In the genomic region with DNA sequence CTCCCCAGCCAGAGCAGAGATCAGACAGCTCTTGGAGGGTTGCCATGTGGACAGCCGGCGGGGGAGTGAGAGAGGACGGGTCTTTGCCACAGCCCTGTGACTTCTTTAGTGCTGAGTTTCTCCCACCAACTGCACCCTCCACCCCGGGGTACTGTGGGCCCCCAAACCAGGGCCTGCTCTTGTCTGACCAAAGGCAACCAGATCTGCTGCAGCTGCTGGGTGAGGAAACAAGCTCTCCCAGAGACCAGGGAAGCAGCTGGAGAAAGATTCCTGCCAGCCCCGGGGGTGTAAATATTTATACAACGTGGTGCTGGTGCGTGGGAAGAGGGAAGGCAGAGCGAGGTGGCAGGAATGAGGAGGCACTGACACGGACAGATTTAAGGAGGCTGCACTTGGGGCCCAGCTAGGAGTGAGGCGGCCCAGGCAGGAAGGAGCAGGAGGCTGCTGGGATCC, we compare ENCODE assay signal across 9 cellular contexts. TPM values are rescaled to one million over a fixed set of nuclear protein-coding genes. Genes with fewer than 3 reads are reported as not detected.
DNase-seq lines count a peak whose midpoint lies in the region; ATAC-seq, FAIRE-seq and TF ChIP-seq lines count a peak whose summit lies in the region.
"Had no signal": no experiment of that assay in that cellular context is flagged by ENCODE, and none has a peak within 500 bp of the region (broad histone marks: within the 10 kb centered on the region; RNA-seq: fewer than 3 reads in every experiment).

No MANE protein-coding gene starts in this region.

- H3K4me3 ChIP-seq in CD4-positive, CD25-positive, alpha-beta regulatory T cell (ENCODE audit: low read depth, low read length): no peak overlapping the region
- H3K4me3 ChIP-seq in HepG2 (replicated peaks in 1 of 3; ENCODE audit: insufficient read depth in 1 of 3, low read depth in 2 of 3, low read length in 3 of 3) (peak overlapping the region; percentile 27 to 64 (median 32)), thymus (ENCODE audit: low read length) (no peak overlapping the region)
- H3K4me3 ChIP-seq: cardiac muscle cell had no signal

- H3K4me1 Mint-ChIP-seq in CD4-positive, CD25-positive, alpha-beta regulatory T cell: peaks cover 10 to 44% (median 17%) of the 10 kb centered on the region in 4 donors
- peaks cover 1% of the 10 kb centered on the region for H3K4me1 Mint-ChIP-seq in activated CD4-positive, alpha-beta memory T cell treated with anti-CD3 and anti-CD28 coated beads, Interleukin-2, amount 10 ng/mL, durations not matched to agents 7 days and 5 days

- H3K79me2 ChIP-seq in HepG2 (ENCODE audit: insufficient read depth, low read length): no peaks in the 10 kb centered on the region

- peak overlapping the region; percentile 90 for H3K4me2 ChIP-seq in HepG2 (ENCODE audit: low read depth, low read length)

- intact Hi-C loops in HepG2 (cut with micrococcal nuclease; ENCODE audit: unreplicated experiment): no loop called here

- H3K9ac ChIP-seq in HepG2 (ENCODE audit: insufficient read depth, low read depth, low read length): peak overlapping the region; percentile 65

- peak overlapping the region; percentile 68 for H2AFZ ChIP-seq in HepG2 (ENCODE audit: low read length)

- POLR2A ChIA-PET in HepG2 (lab: Yijun Ruan, JAX): interaction anchor here (0.9 to 2.5 kb wide), 10 partner anchors 10 to 92 kb away, joined by 3 to 38 read pairs (median 6); a partner anchor contains a TSS
- POLR2A ChIA-PET in activated CD4-positive, alpha-beta memory T cell treated with anti-CD3 and anti-CD28 coated beads, Interleukin-2, amount 10 ng/mL, durations not matched to agents 7 days and 5 days (lab: Charles Lee): interaction anchor here (0.6 to 2.4 kb wide), 3 partner anchors 8 to 14 kb away, joined by 3 to 22 read pairs (median 5); no protein-coding TSS in a partner anchor

- BruUV-seq in HepG2 (replicated peaks; lab: Mats Ljungman, UMichigan): no TSS peak

- no peak overlapping the region for H3K4me3 Mint-ChIP-seq in CD4-positive, CD25-positive, alpha-beta regulatory T cell
- no peak overlapping the region for H3K4me3 Mint-ChIP-seq in activated CD4-positive, alpha-beta memory T cell treated with anti-CD3 and anti-CD28 coated beads, Interleukin-2, amount 10 ng/mL, durations not matched to agents 7 days and 5 days

- TF ChIP-seq EP300 in HepG2 (IDR thresholded peaks at IDR 0.05; ENCODE audit: low read depth in 2 of 2, low read length in 2 of 2) (no peak), HepG2 (CRISPR knock-in tag; IDR thresholded peaks at IDR 0.05; ENCODE audit: borderline replicate concordance) (no peak)

- no peaks in the 10 kb centered on the region for H3K27me3 Mint-ChIP-seq in CD4-positive, CD25-positive, alpha-beta regulatory T cell
- H3K27me3 Mint-ChIP-seq in activated CD4-positive, alpha-beta memory T cell treated with anti-CD3 and anti-CD28 coated beads, Interleukin-2, amount 10 ng/mL, durations not matched to agents 7 days and 5 days: no peaks in the 10 kb centered on the region

- DNase-seq in CD4-positive, CD25-positive, alpha-beta regulatory T cell: no peak
- DNase-seq in brain pericyte (ENCODE audit: low read depth, low spot score): peak; percentile 85
- DNase-seq in HepG2 (ENCODE audit: low spot score): peak; percentile 58
- DNase-seq in activated CD4-positive, alpha-beta memory T cell treated with anti-CD3 and anti-CD28 coated beads, Interleukin-2, amount 10 ng/mL, durations not matched to agents 7 days and 5 days: no peak
- no peak for DNase-seq in NCI-H1436 (lab: John Stamatoyannopoulos, UW)
- no peak for DNase-seq in middle frontal gyrus (ENCODE audit: extremely low spot score, low spot score)

- in situ Hi-C loops in HepG2 (cut with HindIII; ENCODE audit: extremely low pct_ligation_motif_present, low pct_unique_long_range_greater_than_20kb): loop anchor here (25.0 kb wide), 1 partner anchor 1195 kb away; a partner anchor contains a TSS

- WGBS in HepG2 (ENCODE audit: low lambda C conversion rate): 4% methylated on average over 10 of the region's 10 CpGs
- 24% methylated on average over 10 of the region's 10 CpGs for WGBS in thymus

- TF ChIP-seq RAD21 in HepG2 (CRISPR knock-in tag; IDR thresholded peaks at IDR 0.05): no peak

- ATAC-seq in CD4-positive, CD25-positive, alpha-beta regulatory T cell (ENCODE audit: low read depth in 2 of 2): peak; percentile 48 to 61
- peak; percentile 80 for ATAC-seq in HepG2

- peak overlapping the region; percentile 54 to 69 (median 56) for H3K27ac Mint-ChIP-seq in CD4-positive, CD25-positive, alpha-beta regulatory T cell
- no peak overlapping the region for H3K27ac Mint-ChIP-seq in activated CD4-positive, alpha-beta memory T cell treated with anti-CD3 and anti-CD28 coated beads, Interleukin-2, amount 10 ng/mL, durations not matched to agents 7 days and 5 days

- H3K36me3 ChIP-seq in CD4-positive, CD25-positive, alpha-beta regulatory T cell (ENCODE audit: control insufficient read depth, insufficient read depth, low read length): no peaks in the 10 kb centered on the region
- H3K36me3 ChIP-seq in KOPT-K1 (ENCODE audit: insufficient read depth, low read length): no peaks in the 10 kb centered on the region
- H3K36me3 ChIP-seq in HepG2 (replicated peaks in 1 of 2; ENCODE audit: control insufficient read depth in 1 of 2, insufficient read depth in 2 of 2, low read length in 2 of 2): no peaks in the 10 kb centered on the region
- no peaks in the 10 kb centered on the region for H3K36me3 ChIP-seq in thymus (ENCODE audit: control insufficient read depth, insufficient read depth)
- H3K36me3 ChIP-seq: cardiac muscle cell had no signal

- H3K4me1 ChIP-seq in CD4-positive, CD25-positive, alpha-beta regulatory T cell (ENCODE audit: control insufficient read depth, insufficient read depth, low read length, poor library complexity, severe bottlenecking): peaks cover 4% of the 10 kb centered on the region
- H3K4me1 ChIP-seq in HepG2 (ENCODE audit: insufficient read depth, low read length): peaks cover 22% of the 10 kb centered on the region
- H3K4me1 ChIP-seq in thymus (ENCODE audit: control insufficient read depth, insufficient read depth, low read length): peaks cover 10% of the 10 kb centered on the region

- no peak overlapping the region for H3K27ac ChIP-seq in CD4-positive, CD25-positive, alpha-beta regulatory T cell (ENCODE audit: insufficient read depth, low read length, poor library complexity, severe bottlenecking)
- H3K27ac ChIP-seq in KOPT-K1 (ENCODE audit: low read depth, low read length, poor library complexity, severe bottlenecking) (peak overlapping the region; percentile 33), HepG2 (ENCODE audit: extremely low read length, insufficient read depth, low read length) (peak overlapping the region; percentile 54), thymus (ENCODE audit: low read depth) (peak overlapping the region; percentile 58)
- H3K27ac ChIP-seq: cardiac muscle cell had no signal

- TF ChIP-seq CTCF in HepG2 (CRISPR knock-in tag; IDR thresholded peaks at IDR 0.05): no peak

- no peak for FAIRE-seq in HepG2 (lab: Jason Lieb, UNC)

- H3K27me3 ChIP-seq in CD4-positive, CD25-positive, alpha-beta regulatory T cell (ENCODE audit: control insufficient read depth, insufficient read depth, low read length): no peaks in the 10 kb centered on the region
- H3K27me3 ChIP-seq in HepG2 (ENCODE audit: control insufficient read depth in 1 of 2, insufficient read depth in 2 of 2, low read length in 2 of 2) (no peaks in the 10 kb centered on the region; a peak in 1 of 5 replicates), thymus (ENCODE audit: control insufficient read depth, insufficient read depth) (no peaks in the 10 kb centered on the region)
- H3K27me3 ChIP-seq: cardiac muscle cell had no signal

- CTCF ChIA-PET in HepG2 (lab: Yijun Ruan, JAX; ENCODE audit: low intra/inter-chr PET ratio, low total read pairs): no interaction called here
- CTCF ChIA-PET in activated CD4-positive, alpha-beta memory T cell treated with anti-CD3 and anti-CD28 coated beads, Interleukin-2, amount 10 ng/mL, durations not matched to agents 7 days and 5 days (lab: Charles Lee): interaction anchor here (0.6 to 1.2 kb wide), 3 partner anchors 10 to 18 kb away, joined by 3 to 6 read pairs (median 3); no protein-coding TSS in a partner anchor

- peaks cover 0 to 4% of the 10 kb centered on the region in 2 experiments for H3K9me3 ChIP-seq in CD4-positive, CD25-positive, alpha-beta regulatory T cell (ENCODE audit: control insufficient read depth in 2 of 2, low read length in 2 of 2)
- peaks cover 11% of the 10 kb centered on the region for H3K9me3 ChIP-seq in KOPT-K1 (ENCODE audit: insufficient read depth, low read length, poor library complexity, severe bottlenecking)
- peaks cover 8% of the 10 kb centered on the region for H3K9me3 ChIP-seq in HepG2 (ENCODE audit: low read length)
- H3K9me3 ChIP-seq in thymus (ENCODE audit: control insufficient read depth): no peaks in the 10 kb centered on the region

- no peaks in the 10 kb centered on the region for H3K9me3 Mint-ChIP-seq in CD4-positive, CD25-positive, alpha-beta regulatory T cell
- peaks cover 13% of the 10 kb centered on the region for H3K9me3 Mint-ChIP-seq in activated CD4-positive, alpha-beta memory T cell treated with anti-CD3 and anti-CD28 coated beads, Interleukin-2, amount 10 ng/mL, durations not matched to agents 7 days and 5 days

- H3K36me3 Mint-ChIP-seq in CD4-positive, CD25-positive, alpha-beta regulatory T cell: peaks cover 9% of the 10 kb centered on the region
- H3K36me3 Mint-ChIP-seq in activated CD4-positive, alpha-beta memory T cell treated with anti-CD3 and anti-CD28 coated beads, Interleukin-2, amount 10 ng/mL, durations not matched to agents 7 days and 5 days (ENCODE audit: low read depth): peaks cover 3% of the 10 kb centered on the region

- no peaks in the 10 kb centered on the region for H4K20me1 ChIP-seq in HepG2 (ENCODE audit: insufficient read depth, low read length)

- no peak for TF ChIP-seq POLR2A in HepG2 (IDR thresholded peaks at IDR 0.05; ENCODE audit: insufficient read depth in 1 of 2, low read depth in 2 of 2, low read length in 2 of 2)

RNA-seq across cellular contexts. Expression of a gene that starts 14.3 kb away (rescaled TPM):
- total RNA-seq in CD4-positive, CD25-positive, alpha-beta regulatory T cell: 200 TPM
- polyA plus RNA-seq in CD4-positive, CD25-positive, alpha-beta regulatory T cell: 100 to 1,000 TPM in 2 of 4 donors, 10 to 100 TPM in 2; 78.5 to 116 (median 105) TPM
- total RNA-seq in HepG2 (2016; rRNA removed; fragmentation: Illumina TruSeq; extraction: Trizol): 7.4 and 8.4 TPM in 2 replicates
- total RNA-seq in HepG2 (2016; cell fraction: cytosol; rRNA removed; fragmentation: Illumina TruSeq; extraction: Trizol; ENCODE audit: low read depth): 2.6 and 3.4 TPM in 2 replicates
- 7.9 and 8.4 TPM in 2 replicates for total RNA-seq in HepG2 (2016; cell fraction: insoluble cytoplasmic fraction; rRNA removed; fragmentation: Illumina TruSeq; extraction: Trizol)
- 11.1 and 11.3 TPM in 2 replicates for total RNA-seq in HepG2 (2016; cell fraction: membrane; rRNA removed; fragmentation: Illumina TruSeq; extraction: Trizol)
- 13.8 and 14.1 TPM in 2 replicates for total RNA-seq in HepG2 (2016; cell fraction: nucleus; rRNA removed; fragmentation: Illumina TruSeq; extraction: Trizol)
- polyA plus RNA-seq in HepG2 (2011; rRNA removed) (10.2 and 12.7 TPM in 2 replicates), thymus (109 TPM)
- 11.2 and 18.0 TPM in 2 replicates for polyA plus RNA-seq in HepG2 (2011; cell fraction: cytosol; rRNA removed)
- 66.5 and 69.1 TPM in 2 replicates for polyA plus RNA-seq in HepG2 (2011; cell fraction: nucleus; rRNA removed)
- 23.2 and 32.2 TPM in 2 replicates for polyA plus RNA-seq in HepG2 (2012)
- 2.7 and 2.8 TPM in 2 replicates for polyA plus RNA-seq in HepG2 (2016; cell fraction: cytosol; fragmentation: Illumina TruSeq; extraction: Trizol; ENCODE audit: low read depth)
- 20.7 and 26.8 TPM in 2 replicates for polyA plus RNA-seq in HepG2 (2016; cell fraction: insoluble cytoplasmic fraction; fragmentation: Illumina TruSeq; extraction: Trizol; ENCODE audit: low read depth)
- 9.2 and 10.1 TPM in 2 replicates for polyA plus RNA-seq in HepG2 (2016; cell fraction: membrane; fragmentation: Illumina TruSeq; extraction: Trizol; ENCODE audit: low read depth)
- polyA plus RNA-seq in HepG2 (2016; cell fraction: nucleus; fragmentation: Illumina TruSeq; extraction: Trizol; ENCODE audit: insufficient read depth, low read depth): 53.8 and 57.0 TPM in 2 replicates
- 8.5 and 26.8 TPM in 2 replicates for polyA minus RNA-seq in HepG2 (2011; rRNA and poly(A)+ RNA removed; ENCODE audit: low replicate concordance)
- polyA minus RNA-seq in HepG2 (2011; cell fraction: cytosol; rRNA and poly(A)+ RNA removed): 56.3 and 73.8 TPM in 2 replicates
- polyA minus RNA-seq in HepG2 (2011; cell fraction: nucleus; rRNA and poly(A)+ RNA removed): 11.8 and 13.8 TPM in 2 replicates
- 100 to 1,000 TPM in 1 of 2 experiments, 10 to 100 TPM in 1; 96.1 to 103 TPM for total RNA-seq in activated CD4-positive, alpha-beta memory T cell treated with anti-CD3 and anti-CD28 coated beads, Interleukin-2, amount 10 ng/mL, durations not matched to agents 7 days and 5 days

Comparison
In these comparisons a context has a peak if more than half of its experiments do, and no peak if none do; other contexts are left out.
1. DNase-seq: peak in brain pericyte (single experiment) and HepG2 (single experiment); none in CD4-positive, CD25-positive, alpha-beta regulatory T cell (0 of 3), activated CD4-positive, alpha-beta memory T cell treated with anti-CD3 and anti-CD28 coated beads, Interleukin-2, amount 10 ng/mL, durations not matched to agents 7 days and 5 days (single experiment), NCI-H1436 (single experiment) and middle frontal gyrus (single experiment).
2. H3K4me3 ChIP-seq: peak in HepG2 (3 of 3); none in CD4-positive, CD25-positive, alpha-beta regulatory T cell (single experiment) and thymus (single experiment).
3. RNA of a gene that starts 14.3 kb away (total RNA-seq): 200 TPM in CD4-positive, CD25-positive, alpha-beta regulatory T cell (single experiment) and 96.1 to 103 TPM in activated CD4-positive, alpha-beta memory T cell treated with anti-CD3 and anti-CD28 coated beads, Interleukin-2, amount 10 ng/mL, durations not matched to agents 7 days and 5 days; 2.6 to 14.1 TPM in HepG2; every median in the first group is over 4 times any median in the second.